21 cellular contexts compared by ENCODE assay signal in genomic region chr18:39724652-39725051, GRCh38.
DNase-seq lines count a peak whose midpoint lies in the region; FAIRE-seq and TF ChIP-seq lines count a peak whose summit lies in the region.
"Had no signal": no experiment of that assay in that cellular context is flagged by ENCODE, and none has a peak within 500 bp of the region (broad histone marks: within the 10 kb centered on the region; RNA-seq: fewer than 3 reads in every experiment).

No MANE protein-coding gene starts in this region.

- H3K27ac Mint-ChIP-seq in astrocyte (ENCODE audit: unreplicated experiment): no peak overlapping the region
- H3K27ac Mint-ChIP-seq: CD8-positive, alpha-beta memory T cell had no signal

- H2AFZ ChIP-seq in astrocyte (ENCODE audit: low read depth, low read length): no peak overlapping the region

- H3K4me3 Mint-ChIP-seq in astrocyte (ENCODE audit: unreplicated experiment): no peak overlapping the region
- H3K4me3 Mint-ChIP-seq: CD8-positive, alpha-beta memory T cell had no signal

- no peak overlapping the region for H3K4me2 ChIP-seq in astrocyte (ENCODE audit: low read length)
- H3K4me2 ChIP-seq: A549; BLaER1 treated with 17β-estradiol and CSF1 and Interleukin-3, amounts not matched to agents 10 nM and 100 nM; KMS-11 had no signal

- no peaks in the 10 kb centered on the region for H3K4me1 ChIP-seq in astrocyte (ENCODE audit: insufficient read depth, low read length)
- H3K4me1 ChIP-seq: A549; BLaER1 treated with 17β-estradiol and CSF1 and Interleukin-3, amounts not matched to agents 10 nM and 100 nM had no signal

- H3K4me1 Mint-ChIP-seq in astrocyte (ENCODE audit: low read depth, unreplicated experiment): no peaks in the 10 kb centered on the region
- H3K4me1 Mint-ChIP-seq: CD8-positive, alpha-beta memory T cell had no signal

- TF ChIP-seq CTCF in astrocyte (IDR thresholded peaks at IDR 0.05; ENCODE audit: insufficient read depth, low read depth, low read length): no peak

- no peaks in the 10 kb centered on the region for H3K36me3 Mint-ChIP-seq in astrocyte (ENCODE audit: low read depth, unreplicated experiment)
- H3K36me3 Mint-ChIP-seq: CD8-positive, alpha-beta memory T cell had no signal

- no peak overlapping the region for H3K27ac ChIP-seq in astrocyte (ENCODE audit: low read depth, low read length)
- H3K27ac ChIP-seq in epithelial cell of prostate: no peak overlapping the region
- H3K27ac ChIP-seq: A549; BLaER1 treated with 17β-estradiol and CSF1 and Interleukin-3, amounts not matched to agents 10 nM and 100 nM; KMS-11 had no signal

- H3K36me3 ChIP-seq in astrocyte (ENCODE audit: insufficient read depth, low read length): no peaks in the 10 kb centered on the region
- H3K36me3 ChIP-seq in MG63: no peaks in the 10 kb centered on the region
- H3K36me3 ChIP-seq: BLaER1 treated with 17β-estradiol and CSF1 and Interleukin-3, amounts not matched to agents 10 nM and 100 nM had no signal

- H3K4me3 ChIP-seq in astrocyte (ENCODE audit: insufficient read depth, low read depth, low read length) (no peak overlapping the region), MG63 (no peak overlapping the region)
- H3K4me3 ChIP-seq: A549; BLaER1 treated with 17β-estradiol and CSF1 and Interleukin-3, amounts not matched to agents 10 nM and 100 nM had no signal

- H3K27me3 ChIP-seq in astrocyte (ENCODE audit: insufficient read depth, low read length) (no peaks in the 10 kb centered on the region), MG63 (no peaks in the 10 kb centered on the region)
- H3K27me3 ChIP-seq: BLaER1 treated with 17β-estradiol and CSF1 and Interleukin-3, amounts not matched to agents 10 nM and 100 nM had no signal

- no peaks in the 10 kb centered on the region for H3K79me2 ChIP-seq in astrocyte (ENCODE audit: insufficient read depth, low read length)

- no peaks in the 10 kb centered on the region for H3K9me3 Mint-ChIP-seq in astrocyte (ENCODE audit: unreplicated experiment)

- H3K9me3 ChIP-seq in astrocyte (ENCODE audit: insufficient read depth, low read depth, low read length): no peaks in the 10 kb centered on the region
- no peaks in the 10 kb centered on the region for H3K9me3 ChIP-seq in MG63
- H3K9me3 ChIP-seq: A549; BLaER1 treated with 17β-estradiol and CSF1 and Interleukin-3, amounts not matched to agents 10 nM and 100 nM had no signal

- H3K9ac ChIP-seq in astrocyte (ENCODE audit: low read length): no peak overlapping the region
- H3K9ac ChIP-seq: BLaER1 treated with 17β-estradiol and CSF1 and Interleukin-3, amounts not matched to agents 10 nM and 100 nM; KMS-11 had no signal

- FAIRE-seq in astrocyte (lab: Jason Lieb, UNC): no peak
- FAIRE-seq: A549, GM12891, GM18507, HepG2 had no signal

- DNase-seq in HT1080 (ENCODE audit: low read depth) (peak; percentile 23), astrocyte (ENCODE audit: low read depth) (peak; percentile 23), epithelial cell of prostate (ENCODE audit: low read depth, low spot score) (peak; percentile 12), kidney tubule cell (ENCODE audit: low spot score) (peak; percentile 6), SKM-1 treated with dmso at 0.1 percent for 144 hours (lab: John Stamatoyannopoulos, UW; ENCODE audit: unreplicated experiment) (no peak), MG63 (no peak), mesenteric fat pad (ENCODE audit: low spot score) (no peak)
- DNase-seq: CD8-positive, alpha-beta memory T cell; GF-D8; GOT3; NCI-H1105 treated with DMSO at 0.1 percent for 48 hours; NCI-H1694 treated with DMSO at 0.1 percent for 48 hours; NCI-H774; RPMI8226; SIG-M5 had no signal

- no peaks in the 10 kb centered on the region for H4K20me1 ChIP-seq in astrocyte (ENCODE audit: insufficient read depth, low read length)
- H4K20me1 ChIP-seq: BLaER1 treated with 17β-estradiol and CSF1 and Interleukin-3, amounts not matched to agents 10 nM and 100 nM had no signal

- H3K27me3 Mint-ChIP-seq in astrocyte (ENCODE audit: low read depth, unreplicated experiment): no peaks in the 10 kb centered on the region
- H3K27me3 Mint-ChIP-seq: CD8-positive, alpha-beta memory T cell had no signal

Comparison
In these comparisons a context has a peak if more than half of its experiments do, and no peak if none do; other contexts are left out.
1. DNase-seq: peak in HT1080 (single experiment), astrocyte (single experiment), epithelial cell of prostate (single experiment) and kidney tubule cell (single experiment); none in SKM-1 treated with dmso at 0.1 percent for 144 hours (single experiment), MG63 (single experiment) and mesenteric fat pad (single experiment).